In the genomic region with DNA sequence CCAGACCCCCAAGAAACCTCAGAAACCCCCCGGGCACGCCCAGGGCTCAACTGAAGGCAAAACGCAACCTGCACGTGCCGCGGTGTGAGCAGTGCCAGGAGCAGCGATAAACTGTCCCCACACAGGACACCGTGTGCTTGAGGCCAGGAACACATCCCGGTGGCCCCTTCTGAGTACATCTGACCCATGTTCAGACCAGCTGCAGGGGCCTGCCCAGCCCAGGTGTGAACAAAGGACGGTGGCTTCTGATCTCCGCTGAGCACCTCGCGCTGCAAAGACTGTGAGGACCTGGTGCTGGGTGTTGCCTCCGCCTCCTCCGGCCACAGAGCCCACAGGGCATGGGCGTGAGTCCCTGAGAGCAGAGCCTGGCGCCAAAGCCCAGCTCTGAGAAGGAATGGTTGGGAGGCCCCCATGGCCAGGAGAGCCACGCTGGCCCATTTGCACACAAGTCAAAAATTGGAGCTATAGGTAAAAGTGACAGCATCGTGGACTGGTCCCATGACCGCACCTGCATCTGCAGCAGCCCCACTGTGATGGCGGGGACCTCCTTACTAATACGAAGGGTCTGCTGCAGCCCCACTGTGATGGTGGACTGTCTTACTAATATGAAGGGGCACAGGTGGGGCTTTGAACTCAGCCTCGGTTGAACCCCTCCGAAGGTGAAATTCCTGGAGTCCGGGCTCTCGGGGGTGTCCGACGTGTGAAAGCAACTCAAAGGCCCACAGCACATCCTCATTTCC, we compare ENCODE assay signal across 18 cellular contexts. TPM values are rescaled to one million over a fixed set of nuclear protein-coding genes. Genes with fewer than 3 reads are reported as not detected.
"Had no signal": no experiment of that assay in that cellular context is flagged by ENCODE, and none has a peak within 500 bp of the region (broad histone marks: within the 10 kb centered on the region; RNA-seq: fewer than 3 reads in every experiment).

No MANE protein-coding gene starts in this region.

- H3K27ac ChIP-seq: testis had no signal

- H3K9me3 ChIP-seq: testis had no signal

- H3K4me3 ChIP-seq: testis had no signal

- H3K27me3 ChIP-seq: testis had no signal

- H3K4me1 ChIP-seq: testis had no signal

- DNase-seq: activated CD4-positive, alpha-beta memory T cell treated with anti-CD3 and anti-CD28 coated beads, Interleukin-2, amount 10 ng/mL, durations not matched to agents 7 days and 5 days; activated CD4-positive, alpha-beta T cell treated with anti-CD3 and anti-CD28 coated beads for 1 hour; activated naive CD8-positive, alpha-beta T cell treated with anti-CD3 and anti-CD28 coated beads, Interleukin-2, amount 10 ng/mL, durations not matched to agents 7 days and 5 days; activated T-cell treated with anti-CD3 and anti-CD28 coated beads, Interleukin-2, amount 50 U/mL, for 48 hours; anterior cingulate cortex; endodermal cell; erythroblast; hippocampal formation; left colon; nephron progenitor cell; stimulated activated CD4-positive, alpha-beta T cell treated with anti-CD3 and anti-CD28 coated beads, Interleukin-15, amount 100 ng/mL, for 24 hours; stimulated activated CD4-positive, alpha-beta T cell treated with anti-CD3 and anti-CD28 coated beads, Interleukin-4, amount 100 ng/mL, for 24 hours; stimulated activated naive CD8-positive, alpha-beta T cell treated with anti-CD3 and anti-CD28 coated beads, Interleukin-15, amount 100 ng/mL, for 72 hours; T-helper 9 cell; testis had no signal

- ATAC-seq: left colon had no signal

RNA-seq across cellular contexts. Expression of a gene that starts 50.0 kb away (rescaled TPM):
- total RNA-seq: activated CD4-positive, alpha-beta memory T cell treated with anti-CD3 and anti-CD28 coated beads, Interleukin-2, amount 10 ng/mL, durations not matched to agents 7 days and 5 days; activated naive CD8-positive, alpha-beta T cell treated with anti-CD3 and anti-CD28 coated beads, Interleukin-2, amount 10 ng/mL, durations not matched to agents 7 days and 5 days; dermis microvascular lymphatic vessel endothelial cell; left colon; osteocyte; urinary bladder had no signal
